In genomic region chr14:88919502-88919901, GRCh38 we compare ENCODE assay signal across 28 cellular contexts.
DNase-seq lines count a peak whose midpoint lies in the region; ATAC-seq and TF ChIP-seq lines count a peak whose summit lies in the region.
"Had no signal": no experiment of that assay in that cellular context is flagged by ENCODE, and none has a peak within 500 bp of the region (broad histone marks: within the 10 kb centered on the region; RNA-seq: fewer than 3 reads in every experiment).

No MANE protein-coding gene starts in this region.

- no peaks in the 10 kb centered on the region for H3K36me3 ChIP-seq in mammary epithelial cell (ENCODE audit: insufficient read depth, low read length)
- H3K36me3 ChIP-seq: BLaER1 treated with 17β-estradiol and CSF1 and Interleukin-3, amounts not matched to agents 10 nM and 100 nM; cardiac muscle cell; gastroesophageal sphincter; thoracic aorta had no signal

- H4K20me1 ChIP-seq in mammary epithelial cell (ENCODE audit: insufficient read depth, low read length): no peaks in the 10 kb centered on the region
- H4K20me1 ChIP-seq: BLaER1 treated with 17β-estradiol and CSF1 and Interleukin-3, amounts not matched to agents 10 nM and 100 nM had no signal

- H3K27ac ChIP-seq in mammary epithelial cell (ENCODE audit: insufficient read depth, low read depth, low read length): no peak overlapping the region
- H3K27ac ChIP-seq: BLaER1 treated with 17β-estradiol and CSF1 and Interleukin-3, amounts not matched to agents 10 nM and 100 nM; cardiac muscle cell; gastroesophageal sphincter; SK-N-MC; thoracic aorta had no signal

- H3K4me3 Mint-ChIP-seq in T-helper 17 cell: no peak overlapping the region
- H3K4me3 Mint-ChIP-seq: activated CD4-positive, alpha-beta memory T cell treated with anti-CD3 and anti-CD28 coated beads, Interleukin-2, amount 10 ng/mL, durations not matched to agents 7 days and 5 days; activated T-helper 17 cell treated with anti-CD3 and anti-CD28 coated beads, Interleukin-2, amount 50 U/mL, for 72 hours; effector memory CD8-positive, alpha-beta T cell; immature natural killer cell; natural killer cell treated with Interleukin-12 subunit alpha and Interleukin-12 subunit beta and Interleukin-15 and Interleukin-18, amount 100 ng/mL, for 72 hours; stimulated activated naive CD8-positive, alpha-beta T cell treated with anti-CD3 and anti-CD28 coated beads, Interleukin-15, Interleukin-2, amounts not matched to agents 100 ng/mL and 50 ng/mL, for 24 hours had no signal

- H3K27me3 Mint-ChIP-seq in T-helper 17 cell: peaks cover 39% of the 10 kb centered on the region

- no peak overlapping the region for H3K27ac Mint-ChIP-seq in T-helper 17 cell
- H3K27ac Mint-ChIP-seq: activated CD4-positive, alpha-beta memory T cell treated with anti-CD3 and anti-CD28 coated beads, Interleukin-2, amount 10 ng/mL, durations not matched to agents 7 days and 5 days; activated T-helper 17 cell treated with anti-CD3 and anti-CD28 coated beads, Interleukin-2, amount 50 U/mL, for 72 hours; effector memory CD8-positive, alpha-beta T cell; immature natural killer cell; natural killer cell treated with Interleukin-12 subunit alpha and Interleukin-12 subunit beta and Interleukin-15 and Interleukin-18, amount 100 ng/mL, for 72 hours; stimulated activated naive CD8-positive, alpha-beta T cell treated with anti-CD3 and anti-CD28 coated beads, Interleukin-15, Interleukin-2, amounts not matched to agents 100 ng/mL and 50 ng/mL, for 24 hours had no signal

- ATAC-seq in left colon (peak; percentile 97), HG03175 (IDR thresholded peaks at IDR 0.05; ENCODE audit: unreplicated experiment) (no peak), T-helper 17 cell (no peak), HG02798 (IDR thresholded peaks at IDR 0.05; ENCODE audit: poor library complexity, unreplicated experiment) (no peak)
- ATAC-seq: activated T-helper 17 cell treated with anti-CD3 and anti-CD28 coated beads, Interleukin-2, amount 50 U/mL, for 72 hours; effector memory CD8-positive, alpha-beta T cell; gastroesophageal sphincter; natural killer cell treated with Interleukin-12 subunit alpha and Interleukin-12 subunit beta and Interleukin-15 and Interleukin-18, amount 100 ng/mL, for 72 hours had no signal

- dilution Hi-C loops in mammary epithelial cell (cut with HindIII; ENCODE audit: low sequenced_read_pairs): no loop called here

- DNase-seq in AG10803 (ENCODE audit: low read depth) (peak; percentile 11), HT-29 (ENCODE audit: low spot score) (peak; percentile 3), mammary epithelial cell (peak; percentile 67), left colon (peak; percentile 41 to 43), NCI-H1105 (lab: John Stamatoyannopoulos, UW) (no peak), T-helper 17 cell (no peak)
- DNase-seq: activated CD4-positive, alpha-beta memory T cell treated with anti-CD3 and anti-CD28 coated beads, Interleukin-2, amount 10 ng/mL, durations not matched to agents 7 days and 5 days; activated CD4-positive, CD25-positive, alpha-beta regulatory T cell treated with anti-CD3 and anti-CD28 coated beads, Interleukin-2, amount 50 U/mL, for 72 hours; activated CD8-positive, alpha-beta memory T cell treated with anti-CD3 and anti-CD28 coated beads, Interleukin-2, amount 50 U/mL, for 48 hours; activated naive CD4-positive, alpha-beta T cell treated with anti-CD3 and anti-CD28 coated beads, Interleukin-2, amount 50 U/mL, for 16 hours; amygdala; cortex of kidney; DND-41; effector memory CD8-positive, alpha-beta T cell; hypothalamus; immature natural killer cell; NCI-H2029 treated with DMSO at 0.1 percent for 48 hours; NCI-H748 treated with DMSO at 0.1 percent for 48 hours had no signal

- no peak overlapping the region for H3K4me2 ChIP-seq in mammary epithelial cell (ENCODE audit: insufficient read depth, low read depth, low read length)
- H3K4me2 ChIP-seq: BLaER1 treated with 17β-estradiol and CSF1 and Interleukin-3, amounts not matched to agents 10 nM and 100 nM had no signal

- no peaks in the 10 kb centered on the region for H3K27me3 ChIP-seq in mammary epithelial cell (ENCODE audit: insufficient read depth, low read length)
- H3K27me3 ChIP-seq: BLaER1 treated with 17β-estradiol and CSF1 and Interleukin-3, amounts not matched to agents 10 nM and 100 nM; cardiac muscle cell had no signal

- in situ Hi-C loops in mammary epithelial cell (cut with MboI; ENCODE audit: low sequenced_read_pairs in 2 of 2): no loop called here

- no TSS peak for BruUV-seq in mammary epithelial cell (replicated peaks; lab: Mats Ljungman, UMichigan)

- no peak overlapping the region for H2AFZ ChIP-seq in mammary epithelial cell (ENCODE audit: low read depth, low read length)

- TF ChIP-seq CTCF in AG10803 (conservative IDR thresholded peaks at IDR 0.05; ENCODE audit: low read length): no peak
- peak; percentile 23 to 55 for TF ChIP-seq CTCF in mammary epithelial cell (conservative IDR thresholded peaks at IDR 0.05 in 1 of 2, IDR thresholded peaks at IDR 0.05 in 1 of 2; ENCODE audit: extremely low read depth in 1 of 2, insufficient read depth in 1 of 2, low read depth in 1 of 2, low read length in 2 of 2)

- no peaks in the 10 kb centered on the region for H3K36me3 Mint-ChIP-seq in T-helper 17 cell (ENCODE audit: low read depth)
- H3K36me3 Mint-ChIP-seq: immature natural killer cell; natural killer cell treated with Interleukin-12 subunit alpha and Interleukin-12 subunit beta and Interleukin-15 and Interleukin-18, amount 100 ng/mL, for 72 hours had no signal

- H3K9me3 ChIP-seq in mammary epithelial cell (replicated peaks; ENCODE audit: insufficient read depth, low read length) (peaks cover 2% of the 10 kb centered on the region), T-helper 17 cell (ENCODE audit: control insufficient read depth, low read length, poor library complexity, severe bottlenecking) (no peaks in the 10 kb centered on the region)
- H3K9me3 ChIP-seq: thoracic aorta had no signal

- H3K4me3 ChIP-seq in AG10803 (ENCODE audit: low read length): no peak overlapping the region
- no peak overlapping the region for H3K4me3 ChIP-seq in mammary epithelial cell (replicated peaks in 1 of 3; ENCODE audit: insufficient read depth in 1 of 3, low read depth in 2 of 3, low read length in 3 of 3)
- H3K4me3 ChIP-seq: BLaER1 treated with 17β-estradiol and CSF1 and Interleukin-3, amounts not matched to agents 10 nM and 100 nM; cardiac muscle cell; gastroesophageal sphincter; SK-N-MC; thoracic aorta had no signal

- no peaks in the 10 kb centered on the region for H3K4me1 ChIP-seq in mammary epithelial cell (ENCODE audit: insufficient read depth, low read length)
- H3K4me1 ChIP-seq: BLaER1 treated with 17β-estradiol and CSF1 and Interleukin-3, amounts not matched to agents 10 nM and 100 nM; gastroesophageal sphincter had no signal

- CTCF ChIA-PET in mammary epithelial cell (lab: Charles Lee; ENCODE audit: low non-redundant PET): no interaction called here

- H3K4me1 Mint-ChIP-seq in T-helper 17 cell: no peaks in the 10 kb centered on the region
- H3K4me1 Mint-ChIP-seq: activated CD4-positive, alpha-beta memory T cell treated with anti-CD3 and anti-CD28 coated beads, Interleukin-2, amount 10 ng/mL, durations not matched to agents 7 days and 5 days; activated T-helper 17 cell treated with anti-CD3 and anti-CD28 coated beads, Interleukin-2, amount 50 U/mL, for 72 hours; immature natural killer cell had no signal

- no peaks in the 10 kb centered on the region for H3K79me2 ChIP-seq in mammary epithelial cell (ENCODE audit: insufficient read depth, low read length)

- H3K9ac ChIP-seq in mammary epithelial cell (ENCODE audit: insufficient read depth, low read length): no peak overlapping the region
- H3K9ac ChIP-seq: BLaER1 treated with 17β-estradiol and CSF1 and Interleukin-3, amounts not matched to agents 10 nM and 100 nM had no signal

- 58% methylated on average over 3 of the region's 3 CpGs for WGBS in mammary epithelial cell (ENCODE audit: low coverage, missing lambda C conversion rate)

- intact Hi-C loops in mammary epithelial cell (cut with micrococcal nuclease) (loop anchor here (1.0 kb wide), 1 partner anchor 96 kb away; no protein-coding TSS in a partner anchor), left colon (cut with DNase I, micrococcal nuclease) (no loop called here)

Comparison
In these comparisons a context has a peak if more than half of its experiments do, and no peak if none do; other contexts are left out.
1. DNase-seq: peak in AG10803 (single experiment), HT-29 (single experiment), mammary epithelial cell (single experiment) and left colon (2 of 2); none in NCI-H1105 (single experiment) and T-helper 17 cell (0 of 3).